In the genomic region with DNA sequence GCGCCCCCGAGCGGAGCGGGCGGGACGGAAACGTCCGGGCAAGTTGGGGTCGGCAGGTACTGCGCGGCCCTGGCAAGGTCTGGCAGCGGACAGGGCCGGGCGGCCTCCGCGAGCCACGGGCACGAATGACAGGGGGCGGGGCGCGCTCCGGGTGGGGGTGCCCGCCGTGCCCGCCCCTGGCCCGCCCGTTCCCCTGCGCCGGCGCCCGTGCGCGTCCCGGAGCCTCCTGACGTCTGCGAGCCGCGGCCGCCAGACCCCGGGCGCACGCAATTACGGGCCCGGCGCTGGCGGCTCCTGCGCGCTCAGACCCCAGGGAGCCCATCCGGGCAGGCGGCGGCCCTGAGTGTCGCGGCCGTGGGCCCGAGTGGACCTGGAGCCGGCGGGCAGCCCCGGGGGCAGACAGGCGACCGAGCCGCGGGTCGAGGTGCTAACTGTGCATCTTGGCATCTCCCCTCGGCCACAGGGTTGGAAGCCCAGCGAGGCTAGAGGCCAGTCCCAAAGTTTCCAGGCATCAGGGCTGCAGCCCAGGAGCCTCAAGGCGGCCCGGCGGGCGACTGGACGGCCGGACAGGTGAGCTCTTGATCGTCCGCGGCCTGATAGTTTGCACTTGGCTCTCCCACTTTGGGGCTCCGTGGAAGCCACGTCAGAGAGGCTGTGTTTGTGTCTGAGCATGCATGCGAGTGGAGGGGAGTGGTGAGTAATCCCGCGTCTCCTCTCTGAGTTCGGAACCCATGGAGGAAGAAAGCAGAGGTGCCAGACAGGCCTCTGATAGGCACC, we compare ENCODE assay signal across 8 cellular contexts. TPM values are rescaled to one million over a fixed set of nuclear protein-coding genes. Genes with fewer than 3 reads are reported as not detected.
DNase-seq lines count a peak whose midpoint lies in the region; ATAC-seq and TF ChIP-seq lines count a peak whose summit lies in the region.

No MANE protein-coding gene starts in this region.

- H3K4me1 ChIP-seq in Karpas-422 (ENCODE audit: low read length) (peaks cover 23% of the 10 kb centered on the region), cardiac muscle cell (ENCODE audit: low read depth) (peaks cover 7% of the 10 kb centered on the region), prostate gland (replicated peaks) (peaks cover 23% of the 10 kb centered on the region)

- TF ChIP-seq CTCF in cardiac muscle cell (IDR thresholded peaks at IDR 0.05; ENCODE audit: low read depth, low read length) (no peak), prostate gland (IDR thresholded peaks at IDR 0.05) (peak in 1 of 4 experiments; percentile 4)

- intact Hi-C loops in prostate gland (cut with DNase I): no loop called here

- H3K4me3 Mint-ChIP-seq in activated naive CD4-positive, alpha-beta T cell treated with anti-CD3 and anti-CD28 coated beads, Interleukin-2, amount 50 U/mL, for 24 hours: peak overlapping the region; percentile 89

- H3K4me3 ChIP-seq in GM08714 (ENCODE audit: low read length) (peak overlapping the region; percentile 78; the same call in 1 of the 2 replicates), Karpas-422 (ENCODE audit: low read length) (peak overlapping the region; percentile 99), cardiac muscle cell (peak overlapping the region; percentile 83), prostate gland (peak overlapping the region; percentile 100)

- H3K27me3 Mint-ChIP-seq in activated naive CD4-positive, alpha-beta T cell treated with anti-CD3 and anti-CD28 coated beads, Interleukin-2, amount 50 U/mL, for 24 hours: no peaks in the 10 kb centered on the region

- 8% methylated on average over 54 of the region's 80 CpGs for WGBS in prostate gland

- H3K36me3 Mint-ChIP-seq in activated naive CD4-positive, alpha-beta T cell treated with anti-CD3 and anti-CD28 coated beads, Interleukin-2, amount 50 U/mL, for 24 hours: no peaks in the 10 kb centered on the region

- H3K36me3 ChIP-seq in Karpas-422 (ENCODE audit: insufficient read depth, low read length): no peaks in the 10 kb centered on the region
- H3K36me3 ChIP-seq in cardiac muscle cell: peaks cover 6% of the 10 kb centered on the region
- no peaks in the 10 kb centered on the region for H3K36me3 ChIP-seq in prostate gland

- peaks cover 27% of the 10 kb centered on the region for H4K20me1 ChIP-seq in Karpas-422 (ENCODE audit: insufficient read depth, low read depth, low read length)

- peaks cover 14% of the 10 kb centered on the region; the same call in 1 of the 2 replicates for H3K79me2 ChIP-seq in Karpas-422 (ENCODE audit: low read length)

- no peaks in the 10 kb centered on the region for H3K9me3 Mint-ChIP-seq in activated naive CD4-positive, alpha-beta T cell treated with anti-CD3 and anti-CD28 coated beads, Interleukin-2, amount 50 U/mL, for 24 hours

- no peaks in the 10 kb centered on the region for H3K9me2 ChIP-seq in Karpas-422 (replicated peaks; ENCODE audit: insufficient read depth, low read length)

- no peak overlapping the region for H2AFZ ChIP-seq in Karpas-422 (ENCODE audit: low read length)

- H3K9me3 ChIP-seq in Karpas-422 (ENCODE audit: low read length) (no peaks in the 10 kb centered on the region), cardiac muscle cell (ENCODE audit: low read depth) (no peaks in the 10 kb centered on the region), prostate gland (no peaks in the 10 kb centered on the region)

- DNase-seq in Karpas-422 (peak; percentile 62), cardiac muscle cell (ENCODE audit: low read depth in 1 of 2, low spot score in 1 of 2) (peak; percentile 50 to 60), prostate gland (ENCODE audit: low spot score) (peak; percentile 33), GF-D8 (lab: John Stamatoyannopoulos, UW) (no peak), KG1 (lab: John Stamatoyannopoulos, UW) (no peak)

- peak; percentile 22 for ATAC-seq in GM21529 (IDR thresholded peaks at IDR 0.05; ENCODE audit: unreplicated experiment)

- peak overlapping the region; percentile 82 for H3K27ac Mint-ChIP-seq in activated naive CD4-positive, alpha-beta T cell treated with anti-CD3 and anti-CD28 coated beads, Interleukin-2, amount 50 U/mL, for 24 hours

- no peak overlapping the region for H3K27ac ChIP-seq in Karpas-422 (ENCODE audit: low read length)
- H3K27ac ChIP-seq in cardiac muscle cell: peak overlapping the region; percentile 98
- H3K27ac ChIP-seq in prostate gland: peak overlapping the region; percentile 100

- no peaks in the 10 kb centered on the region for H3K27me3 ChIP-seq in Karpas-422 (ENCODE audit: low read length)
- H3K27me3 ChIP-seq in cardiac muscle cell: no peaks in the 10 kb centered on the region
- no peaks in the 10 kb centered on the region for H3K27me3 ChIP-seq in prostate gland (replicated peaks; ENCODE audit: insufficient read depth)

- H3K4me2 ChIP-seq in Karpas-422 (ENCODE audit: low read depth, low read length, poor library complexity, severe bottlenecking): peak overlapping the region; percentile 100

- H3K9ac ChIP-seq in Karpas-422 (ENCODE audit: low read length): peak overlapping the region; percentile 100

- TF ChIP-seq POLR2A in prostate gland (IDR thresholded peaks at IDR 0.05): no peak

- peaks cover 32% of the 10 kb centered on the region for H3K4me1 Mint-ChIP-seq in activated naive CD4-positive, alpha-beta T cell treated with anti-CD3 and anti-CD28 coated beads, Interleukin-2, amount 50 U/mL, for 24 hours

RNA-seq across cellular contexts. Expression of a gene that starts 0.9 kb away (rescaled TPM):
- total RNA-seq in Karpas-422 (2014; rRNA removed; shearing (Covaris generic); ENCODE audit: low replicate concordance): 24.8 and 54.3 TPM in 2 replicates
- total RNA-seq in cardiac muscle cell (191 and 248 TPM in 2 replicates), prostate gland (100 to 1,000 TPM in 1 of 2 donors, 10 to 100 TPM in 1; 60.6 to 152 TPM)
- polyA plus RNA-seq in cardiac muscle cell: 160 and 168 TPM in 2 replicates

RNA-seq across cellular contexts. Expression of a gene that starts 15.7 kb away (rescaled TPM):
- total RNA-seq in Karpas-422 (2014; rRNA removed; shearing (Covaris generic); ENCODE audit: low replicate concordance): 1.3 and 2.7 TPM in 2 replicates
- total RNA-seq in cardiac muscle cell: 23.6 and 30.0 TPM in 2 replicates
- 11.3 and 14.1 TPM in 2 replicates for polyA plus RNA-seq in cardiac muscle cell
- total RNA-seq in prostate gland: 10 to 100 TPM in 1 of 2 donors, 1 to 10 TPM in 1; 4.4 to 55.4 TPM

RNA-seq across cellular contexts. Expression of a gene that starts 16.3 kb away (rescaled TPM):
- 0.14 TPM in 1 of 2 replicates, not detected in the other for total RNA-seq in Karpas-422 (2014; rRNA removed; shearing (Covaris generic); ENCODE audit: low replicate concordance)
- total RNA-seq in cardiac muscle cell: 30.9 and 46.5 TPM in 2 replicates
- polyA plus RNA-seq in cardiac muscle cell: 34.1 and 62.3 TPM in 2 replicates
- 10 to 100 TPM in 1 of 2 donors, 1 to 10 TPM in 1; 3.5 to 33.3 TPM for total RNA-seq in prostate gland

RNA-seq across cellular contexts. Expression of a gene that starts 41.6 kb away (rescaled TPM):
- total RNA-seq in Karpas-422 (2014; rRNA removed; shearing (Covaris generic); ENCODE audit: low replicate concordance): 70.9 and 80.6 TPM in 2 replicates
- 97.3 and 131 TPM in 2 replicates for total RNA-seq in cardiac muscle cell
- 172 and 202 TPM in 2 replicates for polyA plus RNA-seq in cardiac muscle cell
- total RNA-seq in prostate gland: 100 to 1,000 TPM; 173 to 203 TPM

RNA-seq across cellular contexts. Expression of a gene that starts 42.6 kb away (rescaled TPM):
- 11.4 and 16.1 TPM in 2 replicates for total RNA-seq in Karpas-422 (2014; rRNA removed; shearing (Covaris generic); ENCODE audit: low replicate concordance)
- total RNA-seq in cardiac muscle cell (16.8 and 22.2 TPM in 2 replicates), prostate gland (10 to 100 TPM; 15.0 to 31.2 TPM)
- polyA plus RNA-seq in cardiac muscle cell: 16.6 and 17.9 TPM in 2 replicates

Comparison
In these comparisons a context has a peak if more than half of its experiments do, and no peak if none do; other contexts are left out.
1. DNase-seq: peak in Karpas-422 (single experiment), cardiac muscle cell (2 of 2) and prostate gland (single experiment); none in GF-D8 (single experiment) and KG1 (single experiment).
2. Peak in every context shown above with its lines, with median percentiles within 50 percentile points of each other: H3K4me3 ChIP-seq.